Comparison of ENCODE assay signal across 21 cellular contexts in the genomic region with DNA sequence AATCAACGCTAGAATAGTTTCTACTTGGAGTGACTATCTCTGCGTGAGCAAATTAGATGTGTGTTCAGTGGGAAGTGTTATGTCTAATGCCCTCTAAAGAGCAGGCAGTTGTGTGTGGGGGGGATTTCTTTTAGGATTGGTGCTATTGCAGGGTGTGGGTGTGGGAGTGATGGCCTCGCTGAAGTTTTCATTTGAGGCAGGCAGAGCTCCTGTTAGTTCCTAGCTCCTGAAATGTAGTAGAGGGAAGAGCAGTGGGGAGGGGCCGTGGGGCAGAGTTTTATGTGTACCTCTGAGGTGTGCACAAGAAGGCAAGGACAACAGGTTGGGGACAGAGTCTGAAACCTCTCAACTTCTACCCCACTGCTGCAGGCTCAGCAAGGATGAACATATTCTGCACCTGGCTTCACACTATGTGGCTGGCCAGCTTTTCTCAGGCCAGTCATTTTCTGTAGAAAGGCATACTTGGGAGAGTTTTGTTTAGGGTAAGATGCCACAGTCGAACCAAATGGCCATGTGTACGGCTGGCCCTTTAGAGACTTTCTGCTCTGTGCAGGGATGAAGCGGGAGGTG.
DNase-seq lines count a peak whose midpoint lies in the region; ATAC-seq and TF ChIP-seq lines count a peak whose summit lies in the region.
"Had no signal": no experiment of that assay in that cellular context is flagged by ENCODE, and none has a peak within 500 bp of the region (broad histone marks: within the 10 kb centered on the region; RNA-seq: fewer than 3 reads in every experiment).

No MANE protein-coding gene starts in this region.

- no peak for TF ChIP-seq CTCF in nephron progenitor cell (IDR thresholded peaks at IDR 0.05)

- no peak for ATAC-seq in GM19397 (IDR thresholded peaks at IDR 0.05; ENCODE audit: unreplicated experiment)
- ATAC-seq: K562; Right ventricle myocardium inferior; stimulated activated naive CD8-positive, alpha-beta T cell treated with anti-CD3 and anti-CD28 coated beads, Interleukin-15, amount 100 ng/mL, for 72 hours; upper lobe of right lung had no signal

- H3K9me3 Mint-ChIP-seq in activated T-helper 2 cell treated with anti-CD3 and anti-CD28 coated beads, Interferon-gamma antibody, Interleukin-2, Interleukin-4, amounts not matched to agents 10 μg/mL and 5 μg/mL and 100 μg/mL, durations not matched to agents 14 hours and 24 hours and 36 hours, result peaks cover 28% of the 10 kb centered on the region
- H3K9me3 Mint-ChIP-seq in nephron progenitor cell, result peaks cover 25% of the 10 kb centered on the region
- H3K9me3 Mint-ChIP-seq: natural killer cell treated with Interleukin-12 subunit alpha and Interleukin-12 subunit beta and Interleukin-15 and Interleukin-18, amount 100 ng/mL, for 72 hours had no signal

- DNase-seq in LoVo (ENCODE audit: low spot score) (peak; percentile 25), nephron progenitor cell (no peak), amygdala (lab: John Stamatoyannopoulos, UW) (no peak), ecto neural progenitor cell (ENCODE audit: low spot score) (no peak), HAP-1 (ENCODE audit: low spot score in 2 of 2) (no peak)
- DNase-seq in activated T-helper 2 cell treated with anti-CD3 and anti-CD28 coated beads, Interferon-gamma antibody, Interleukin-2, Interleukin-4, amounts not matched to agents 10 μg/mL and 5 μg/mL and 100 μg/mL, durations not matched to agents 14 hours and 24 hours and 36 hours (ENCODE audit: low spot score), result no peak
- DNase-seq: anterior cingulate cortex; caudate nucleus; dorsolateral prefrontal cortex; GM23248; kidney glomerular epithelial cell; mesendoderm; MV-4-11; NCI-H510A treated with DMSO at 0.1 percent for 48 hours; stimulated activated naive CD8-positive, alpha-beta T cell treated with anti-CD3 and anti-CD28 coated beads, Interleukin-15, amount 100 ng/mL, for 72 hours; upper lobe of right lung had no signal

- peaks cover 47% of the 10 kb centered on the region for H3K4me1 Mint-ChIP-seq in activated T-helper 2 cell treated with anti-CD3 and anti-CD28 coated beads, Interferon-gamma antibody, Interleukin-2, Interleukin-4, amounts not matched to agents 10 μg/mL and 5 μg/mL and 100 μg/mL, durations not matched to agents 14 hours and 24 hours and 36 hours (ENCODE audit: low read depth)
- peaks cover 39% of the 10 kb centered on the region for H3K4me1 Mint-ChIP-seq in nephron progenitor cell

- H3K4me3 ChIP-seq in BLaER1 treated with 17β-estradiol and CSF1 and Interleukin-3, amounts not matched to agents 10 nM and 100 nM, result no peak overlapping the region
- no peak overlapping the region for H3K4me3 ChIP-seq in HAP-1
- H3K4me3 ChIP-seq: dorsolateral prefrontal cortex, GM23248, K562, upper lobe of right lung had no signal

- no peaks in the 10 kb centered on the region for H3K36me3 ChIP-seq in BLaER1 treated with 17β-estradiol and CSF1 and Interleukin-3, amounts not matched to agents 10 nM and 100 nM
- no peaks in the 10 kb centered on the region for H3K36me3 ChIP-seq in HAP-1 (replicated peaks)
- H3K36me3 ChIP-seq: upper lobe of right lung had no signal

- peaks cover 40% of the 10 kb centered on the region for H3K36me3 Mint-ChIP-seq in activated T-helper 2 cell treated with anti-CD3 and anti-CD28 coated beads, Interferon-gamma antibody, Interleukin-2, Interleukin-4, amounts not matched to agents 10 μg/mL and 5 μg/mL and 100 μg/mL, durations not matched to agents 14 hours and 24 hours and 36 hours (ENCODE audit: low read depth)
- H3K36me3 Mint-ChIP-seq in nephron progenitor cell (ENCODE audit: low read depth), result peaks cover 6% of the 10 kb centered on the region

- in situ Hi-C loops in HAP-1 (cut with MboI; ENCODE audit: low sequenced_read_pairs), result no loop called here

- no peak overlapping the region for H3K4me3 Mint-ChIP-seq in activated T-helper 2 cell treated with anti-CD3 and anti-CD28 coated beads, Interferon-gamma antibody, Interleukin-2, Interleukin-4, amounts not matched to agents 10 μg/mL and 5 μg/mL and 100 μg/mL, durations not matched to agents 14 hours and 24 hours and 36 hours (ENCODE audit: low read depth)
- H3K4me3 Mint-ChIP-seq in nephron progenitor cell, result no peak overlapping the region
- H3K4me3 Mint-ChIP-seq: natural killer cell treated with Interleukin-12 subunit alpha and Interleukin-12 subunit beta and Interleukin-15 and Interleukin-18, amount 100 ng/mL, for 72 hours; stimulated activated naive CD8-positive, alpha-beta T cell treated with anti-CD3 and anti-CD28 coated beads, Interleukin-15, amount 100 ng/mL, for 72 hours had no signal

- H3K27ac Mint-ChIP-seq in activated T-helper 2 cell treated with anti-CD3 and anti-CD28 coated beads, Interferon-gamma antibody, Interleukin-2, Interleukin-4, amounts not matched to agents 10 μg/mL and 5 μg/mL and 100 μg/mL, durations not matched to agents 14 hours and 24 hours and 36 hours, result peak overlapping the region; percentile 53
- peak overlapping the region; percentile 12 for H3K27ac Mint-ChIP-seq in nephron progenitor cell
- H3K27ac Mint-ChIP-seq: natural killer cell treated with Interleukin-12 subunit alpha and Interleukin-12 subunit beta and Interleukin-15 and Interleukin-18, amount 100 ng/mL, for 72 hours; stimulated activated naive CD8-positive, alpha-beta T cell treated with anti-CD3 and anti-CD28 coated beads, Interleukin-15, amount 100 ng/mL, for 72 hours had no signal

- H3K4me2 ChIP-seq in BLaER1 treated with 17β-estradiol and CSF1 and Interleukin-3, amounts not matched to agents 10 nM and 100 nM, result peak overlapping the region in 6 of 11 experiments; percentile 65 to 82 (median 76); a peak in 7 of 22 replicates

- peaks cover 6 to 26% (median 16%) of the 10 kb centered on the region in 11 experiments; a peak in 20 of 22 replicates for H3K9me3 ChIP-seq in BLaER1 treated with 17β-estradiol and CSF1 and Interleukin-3, amounts not matched to agents 10 nM and 100 nM (replicated peaks in 1 of 11)
- H3K9me3 ChIP-seq in HAP-1, result no peaks in the 10 kb centered on the region
- H3K9me3 ChIP-seq: upper lobe of right lung had no signal

- peak overlapping the region in 4 of 11 experiments; percentile 33 to 80 (median 64); a peak in 5 of 22 replicates for H3K27ac ChIP-seq in BLaER1 treated with 17β-estradiol and CSF1 and Interleukin-3, amounts not matched to agents 10 nM and 100 nM
- H3K27ac ChIP-seq: dorsolateral prefrontal cortex, GM23248, upper lobe of right lung had no signal

- H4K20me1 ChIP-seq in BLaER1 treated with 17β-estradiol and CSF1 and Interleukin-3, amounts not matched to agents 10 nM and 100 nM, result no peaks in the 10 kb centered on the region

- peaks cover 7 to 47% (median 38%) of the 10 kb centered on the region in 10 experiments; a peak in 18 of 20 replicates for H3K4me1 ChIP-seq in BLaER1 treated with 17β-estradiol and CSF1 and Interleukin-3, amounts not matched to agents 10 nM and 100 nM
- no peaks in the 10 kb centered on the region for H3K4me1 ChIP-seq in HAP-1
- H3K4me1 ChIP-seq: upper lobe of right lung had no signal

- H3K27me3 Mint-ChIP-seq in activated T-helper 2 cell treated with anti-CD3 and anti-CD28 coated beads, Interferon-gamma antibody, Interleukin-2, Interleukin-4, amounts not matched to agents 10 μg/mL and 5 μg/mL and 100 μg/mL, durations not matched to agents 14 hours and 24 hours and 36 hours (ENCODE audit: low read depth), result no peaks in the 10 kb centered on the region
- no peaks in the 10 kb centered on the region for H3K27me3 Mint-ChIP-seq in nephron progenitor cell (ENCODE audit: low read depth, poor library complexity)
- H3K27me3 Mint-ChIP-seq: natural killer cell treated with Interleukin-12 subunit alpha and Interleukin-12 subunit beta and Interleukin-15 and Interleukin-18, amount 100 ng/mL, for 72 hours; stimulated activated naive CD8-positive, alpha-beta T cell treated with anti-CD3 and anti-CD28 coated beads, Interleukin-15, amount 100 ng/mL, for 72 hours had no signal

- H3K9ac ChIP-seq in BLaER1 treated with 17β-estradiol and CSF1 and Interleukin-3, amounts not matched to agents 10 nM and 100 nM, result peak overlapping the region in 1 of 11 experiments; percentile 25; a peak in 1 of 22 replicates
- H3K9ac ChIP-seq: GM23248 had no signal

- intact Hi-C loops in activated T-helper 2 cell treated with anti-CD3 and anti-CD28 coated beads, Interferon-gamma antibody, Interleukin-2, Interleukin-4, amounts not matched to agents 10 μg/mL and 5 μg/mL and 100 μg/mL, durations not matched to agents 14 hours and 24 hours and 36 hours (cut with micrococcal nuclease), result loop anchor here (5.0 kb wide), 4 partner anchors 105 to 315 kb away; no protein-coding TSS in a partner anchor

- no peaks in the 10 kb centered on the region for H3K27me3 ChIP-seq in BLaER1 treated with 17β-estradiol and CSF1 and Interleukin-3, amounts not matched to agents 10 nM and 100 nM
- H3K27me3 ChIP-seq in HAP-1 (ENCODE audit: low read depth), result no peaks in the 10 kb centered on the region; the same call in 1 of the 2 replicates
- H3K27me3 ChIP-seq: dorsolateral prefrontal cortex, upper lobe of right lung had no signal
